Comparison of ENCODE assay signal across 9 cellular contexts in the genomic region with DNA sequence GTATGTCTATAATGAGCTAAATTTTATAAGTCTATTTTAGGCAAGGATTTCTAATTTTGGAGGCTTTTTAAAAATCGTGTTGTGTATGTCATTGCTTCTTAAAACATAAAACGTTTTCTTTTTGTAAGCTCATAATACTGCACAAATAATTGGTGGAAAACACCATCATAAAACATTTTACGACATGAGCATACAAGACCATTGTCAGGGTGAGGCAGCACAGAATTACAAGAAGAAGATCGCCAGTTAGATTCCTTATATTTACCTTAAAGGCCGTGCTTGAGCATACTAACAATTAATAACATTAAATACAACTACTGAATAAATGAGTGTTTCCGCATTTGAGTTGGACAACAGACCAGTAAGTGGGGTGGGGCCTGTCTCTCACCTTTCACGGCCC. TPM values are rescaled to one million over a fixed set of nuclear protein-coding genes. Genes with fewer than 3 reads are reported as not detected.
DNase-seq lines count a peak whose midpoint lies in the region; ATAC-seq and TF ChIP-seq lines count a peak whose summit lies in the region.
"Had no signal": no experiment of that assay in that cellular context is flagged by ENCODE, and none has a peak within 500 bp of the region (broad histone marks: within the 10 kb centered on the region; RNA-seq: fewer than 3 reads in every experiment).

No MANE protein-coding gene starts in this region.

- no peak overlapping the region for H3K27ac ChIP-seq in HUES64 (ENCODE audit: low read depth, low read length)
- H3K27ac ChIP-seq in effector memory CD4-positive, alpha-beta T cell (ENCODE audit: insufficient read depth, low read length, poor library complexity, severe bottlenecking), result no peak overlapping the region

- CTCF ChIA-PET in AG04449 (lab: Yijun Ruan, JAX), result interaction anchor here (1.4 to 2.8 kb wide), 3 partner anchors 7 to 17 kb away, joined by 3 to 23 read pairs (median 16); no protein-coding TSS in a partner anchor

- H3K4me1 Mint-ChIP-seq in nephron progenitor cell, result peaks cover 9% of the 10 kb centered on the region

- no peaks in the 10 kb centered on the region for H3K36me3 ChIP-seq in HUES64 (ENCODE audit: insufficient read depth, low read length)
- H3K36me3 ChIP-seq in effector memory CD4-positive, alpha-beta T cell (ENCODE audit: control insufficient read depth, insufficient read depth, low read length), result no peaks in the 10 kb centered on the region

- no peaks in the 10 kb centered on the region for H3K36me3 Mint-ChIP-seq in nephron progenitor cell (ENCODE audit: low read depth)

- H3K9ac ChIP-seq in HUES64 (ENCODE audit: low read depth, low read length), result peak overlapping the region; percentile 44

- no peak for ATAC-seq in HG02678 (IDR thresholded peaks at IDR 0.05; ENCODE audit: unreplicated experiment)

- H3K9me3 Mint-ChIP-seq in nephron progenitor cell, result peaks cover 3% of the 10 kb centered on the region

- POLR2A ChIA-PET in AG04449 (lab: Yijun Ruan, JAX), result no interaction called here

- peaks cover 66% of the 10 kb centered on the region for H3K27me3 Mint-ChIP-seq in nephron progenitor cell (ENCODE audit: low read depth, poor library complexity)

- H3K4me1 ChIP-seq in HUES64 (ENCODE audit: insufficient read depth, low read length), result 0 out of 2 replicates have a peak, but pooled peaks cover 7% of the 10 kb centered on the region
- H3K4me1 ChIP-seq in effector memory CD4-positive, alpha-beta T cell (ENCODE audit: control insufficient read depth, insufficient read depth, low read length, poor library complexity, severe bottlenecking), result peaks cover 11% of the 10 kb centered on the region

- H3K4me3 ChIP-seq in AG04449 (ENCODE audit: low read depth, low read length) (0 out of 2 replicates have a peak overlapping the region, but pooled peaks have one; percentile 37), HUES64 (ENCODE audit: low read length) (peak overlapping the region; percentile 67)
- peak overlapping the region; percentile 41 for H3K4me3 ChIP-seq in effector memory CD4-positive, alpha-beta T cell (ENCODE audit: insufficient read depth, low read depth, low read length, poor library complexity, severe bottlenecking)

- H3K4me3 Mint-ChIP-seq in nephron progenitor cell, result peak overlapping the region; percentile 72

- TF ChIP-seq CTCF in AG04449 (IDR thresholded peaks at IDR 0.05; ENCODE audit: insufficient read depth, low read length, missing control alignments) (no peak), nephron progenitor cell (IDR thresholded peaks at IDR 0.05) (no peak)

- no peaks in the 10 kb centered on the region for H3K9me3 ChIP-seq in HUES64 (ENCODE audit: insufficient read depth, low read depth, low read length)
- no peaks in the 10 kb centered on the region for H3K9me3 ChIP-seq in effector memory CD4-positive, alpha-beta T cell (ENCODE audit: control insufficient read depth, low read length)

- DNase-seq in AG04449 (ENCODE audit: low read depth, low spot score) (no peak), nephron progenitor cell (no peak), NCI-H2029 treated with DMSO at 0.1 percent for 48 hours (lab: John Stamatoyannopoulos, UW) (no peak), NCI-H526 treated with DMSO at 0.1 percent for 48 hours (lab: John Stamatoyannopoulos, UW) (no peak), RPMI8226 (no peak)
- no peak for DNase-seq in effector memory CD4-positive, alpha-beta T cell
- DNase-seq: NCI-H510A had no signal

- WGBS in HUES64, result 43% methylated on average over 6 of the region's 7 CpGs

- H3K27me3 ChIP-seq in HUES64 (ENCODE audit: insufficient read depth, low read length), result peaks cover 48% of the 10 kb centered on the region
- H3K27me3 ChIP-seq in effector memory CD4-positive, alpha-beta T cell (replicated peaks; ENCODE audit: control insufficient read depth, insufficient read depth, low read length, poor library complexity, severe bottlenecking), result peaks cover 18% of the 10 kb centered on the region

- H3K27ac Mint-ChIP-seq in nephron progenitor cell, result no peak overlapping the region

RNA-seq across cellular contexts. Expression of a gene that starts 19.1 kb away (rescaled TPM):
- 0.45 TPM for polyA plus RNA-seq in HUES64 (2013, experiment 1 of 2)
- 0.25 TPM for polyA plus RNA-seq in HUES64 (2013, experiment 2 of 2)
